In the genomic region with DNA sequence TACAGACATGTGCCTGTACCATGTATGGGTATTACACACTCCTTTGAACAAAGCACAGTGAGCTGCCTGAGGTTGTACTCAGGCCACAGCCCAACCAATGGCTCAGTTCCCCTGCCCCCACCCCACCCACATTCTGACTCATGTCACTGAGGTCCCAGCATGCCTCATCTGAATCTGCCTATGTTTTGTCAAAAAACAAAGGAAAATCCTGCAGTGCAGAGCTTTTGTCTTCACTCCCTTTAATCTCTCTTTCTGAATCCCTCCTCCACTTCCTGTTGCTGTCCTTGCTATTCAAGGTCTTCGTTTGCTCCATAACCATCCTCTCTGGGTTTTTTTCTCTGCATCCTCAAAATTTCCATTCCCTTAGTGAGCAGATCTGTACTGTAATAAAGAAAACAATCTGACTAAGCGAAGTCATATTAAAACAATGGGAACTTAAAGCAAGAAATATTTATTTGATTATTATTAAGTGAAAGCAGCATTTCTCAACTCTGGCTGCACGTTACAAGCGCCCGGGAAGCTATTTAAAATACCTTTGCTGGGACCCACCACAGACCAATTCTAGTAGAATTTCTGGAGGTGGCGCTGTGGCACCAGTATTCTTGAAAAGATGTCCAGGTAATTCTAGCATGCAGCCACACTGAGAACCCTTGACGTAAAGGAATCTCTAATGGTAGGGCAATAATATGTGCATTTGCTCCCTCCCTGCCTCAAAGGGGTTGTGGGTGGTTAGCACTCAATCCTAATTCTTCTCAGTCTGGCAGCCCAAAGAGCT, we compare ENCODE assay signal across 9 cellular contexts. TPM values are rescaled to one million over a fixed set of nuclear protein-coding genes. Genes with fewer than 3 reads are reported as not detected.
DNase-seq lines count a peak whose midpoint lies in the region; ATAC-seq and TF ChIP-seq lines count a peak whose summit lies in the region.
"Had no signal": no experiment of that assay in that cellular context is flagged by ENCODE, and none has a peak within 500 bp of the region (broad histone marks: within the 10 kb centered on the region; RNA-seq: fewer than 3 reads in every experiment).

No MANE protein-coding gene starts in this region.

- DNase-seq in EH (ENCODE audit: low read depth), result peak; percentile 51
- DNase-seq in activated CD8-positive, alpha-beta memory T cell treated with anti-CD3 and anti-CD28 coated beads, Interleukin-2, amount 50 U/mL, for 48 hours, result peak; percentile 50
- DNase-seq in cerebellar nuclear complex (lab: John Stamatoyannopoulos, UW), result no peak
- DNase-seq in sigmoid colon, result no peak

- 44 to 45% methylated on average over 7 of the region's 7 CpGs for WGBS in sigmoid colon, 2 donors

- peak overlapping the region; percentile 38; the same call in 1 of the 2 replicates for H3K4me3 ChIP-seq in iPS-20b (ENCODE audit: low read length)
- H3K4me3 ChIP-seq in sigmoid colon, result no peak overlapping the region

- no peaks in the 10 kb centered on the region for H3K36me3 ChIP-seq in iPS-20b (ENCODE audit: insufficient read depth, low read depth, low read length)
- H3K36me3 ChIP-seq in sigmoid colon, result no peaks in the 10 kb centered on the region

- ATAC-seq in HG03378 (IDR thresholded peaks at IDR 0.05; ENCODE audit: unreplicated experiment) (peak; percentile 57), GM19463 (IDR thresholded peaks at IDR 0.05; ENCODE audit: unreplicated experiment) (no peak), HG02973 (IDR thresholded peaks at IDR 0.05; ENCODE audit: unreplicated experiment) (no peak)

- intact Hi-C loops in sigmoid colon (cut with DNase I), result no loop called here

- H3K4me1 ChIP-seq in iPS-20b (ENCODE audit: insufficient read depth, low read length) (peaks cover 15% of the 10 kb centered on the region), sigmoid colon (peaks cover 0 to 8% (median 0%) of the 10 kb centered on the region in 4 donors)

- H3K9me3 ChIP-seq in iPS-20b (ENCODE audit: insufficient read depth, low read depth, low read length), result no peaks in the 10 kb centered on the region
- H3K9me3 ChIP-seq in sigmoid colon, result no peaks in the 10 kb centered on the region

- H3K27me3 ChIP-seq in iPS-20b (ENCODE audit: insufficient read depth, low read length), result no peaks in the 10 kb centered on the region
- no peaks in the 10 kb centered on the region for H3K27me3 ChIP-seq in sigmoid colon

- no peak overlapping the region for H3K27ac ChIP-seq in iPS-20b (ENCODE audit: low read length)
- H3K27ac ChIP-seq in sigmoid colon, result no peak overlapping the region

- no peak for TF ChIP-seq CTCF in sigmoid colon (IDR thresholded peaks at IDR 0.05)

- no peak for TF ChIP-seq EP300 in sigmoid colon (IDR thresholded peaks at IDR 0.05)

- H3K9ac ChIP-seq in iPS-20b (ENCODE audit: low read depth, low read length), result peak overlapping the region; percentile 67; the same call in 1 of the 2 replicates

- no peak for TF ChIP-seq POLR2A in sigmoid colon (IDR thresholded peaks at IDR 0.05)

RNA-seq across cellular contexts. Expression of a gene that starts 8.8 kb away (rescaled TPM):
- under 1 TPM in 1 of 4 donors, not detected in 3; 0.28 TPM for total RNA-seq in sigmoid colon
- not detected for polyA plus RNA-seq in sigmoid colon
- total RNA-seq: urinary bladder had no signal
- polyA plus RNA-seq: urinary bladder had no signal

Comparison
In these comparisons a context has a peak if more than half of its experiments do, and no peak if none do; other contexts are left out.
1. DNase-seq: peak in EH (single experiment) and activated CD8-positive, alpha-beta memory T cell treated with anti-CD3 and anti-CD28 coated beads, Interleukin-2, amount 50 U/mL, for 48 hours (single experiment); none in cerebellar nuclear complex (0 of 2) and sigmoid colon (single experiment).